Comparison of ENCODE assay signal across 11 cellular contexts in genomic region chrX:39984191-39984956, GRCh38.
A peak's percentile ranks its signal among the peaks of the same experiment; 100 is the strongest.
DNase-seq lines count a peak whose midpoint lies in the region; ATAC-seq and TF ChIP-seq lines count a peak whose summit lies in the region.
"Had no signal": no experiment of that assay in that cellular context is flagged by ENCODE, and none has a peak within 500 bp of the region (broad histone marks: within the 10 kb centered on the region; RNA-seq: fewer than 3 reads in every experiment).

No MANE protein-coding gene starts in this region.

- no peak for TF ChIP-seq CTCF in heart left ventricle (IDR thresholded peaks at IDR 0.05)
- TF ChIP-seq CTCF in right atrium auricular region (IDR thresholded peaks at IDR 0.05), result no peak
- TF ChIP-seq CTCF in WERI-Rb-1 (IDR thresholded peaks at IDR 0.05; ENCODE audit: low read depth, low read length), result no peak

- H3K27me3 ChIP-seq in heart left ventricle (peaks cover 0 to 14% (median 0%) of the 10 kb centered on the region in 9 donors), right atrium auricular region (no peaks in the 10 kb centered on the region), WERI-Rb-1 (ENCODE audit: insufficient read depth, low read depth, severe bottlenecking) (peaks cover 6% of the 10 kb centered on the region)

- ATAC-seq in heart left ventricle (peak in 3 of 4 donors; percentile 10 to 67 (median 26)), left ventricle myocardium superior (peak; percentile 87), GM18861 (IDR thresholded peaks at IDR 0.05; ENCODE audit: unreplicated experiment) (no peak)
- ATAC-seq: stimulated activated naive CD8-positive, alpha-beta T cell treated with anti-CD3 and anti-CD28 coated beads, Interleukin-15, Interleukin-2, amounts not matched to agents 100 U/mL and 50 U/mL, for 24 hours had no signal

- no peak for TF ChIP-seq POLR2A in heart left ventricle (IDR thresholded peaks at IDR 0.05)

- H3K27ac ChIP-seq in heart left ventricle, result no peak overlapping the region
- no peak overlapping the region for H3K27ac ChIP-seq in right atrium auricular region
- H3K27ac ChIP-seq in WERI-Rb-1, result peak overlapping the region; percentile 52

- DNase-seq in heart left ventricle (peak in 1 of 5 donors; percentile 51), right atrium auricular region (ENCODE audit: low spot score) (no peak), WERI-Rb-1 (peak; percentile 49), left ventricle myocardium superior (no peak), NCI-H345 treated with DMSO at 0.1 percent for 48 hours (lab: John Stamatoyannopoulos, UW; ENCODE audit: unreplicated experiment) (no peak), NCI-H146 treated with DMSO at 0.1 percent for 48 hours (lab: John Stamatoyannopoulos, UW; ENCODE audit: unreplicated experiment) (no peak), NOMO-1 treated with dmso at 0.1 percent for 144 hours (lab: John Stamatoyannopoulos, UW; ENCODE audit: unreplicated experiment) (no peak)
- DNase-seq: activated effector memory CD4-positive, alpha-beta T cell treated with anti-CD3 and anti-CD28 coated beads, Interleukin-2, amount 50 U/mL, for 16 hours; stimulated activated naive CD8-positive, alpha-beta T cell treated with anti-CD3 and anti-CD28 coated beads, Interleukin-15, Interleukin-2, amounts not matched to agents 100 U/mL and 50 U/mL, for 24 hours had no signal

- intact Hi-C loops in heart left ventricle (cut with DNase I), result no loop called here
- intact Hi-C loops in left ventricle myocardium superior (cut with micrococcal nuclease), result no loop called here

- H3K36me3 ChIP-seq in heart left ventricle, result no peaks in the 10 kb centered on the region
- H3K36me3 ChIP-seq in right atrium auricular region, result no peaks in the 10 kb centered on the region
- H3K36me3 ChIP-seq in WERI-Rb-1, result no peaks in the 10 kb centered on the region

- H3K4me3 ChIP-seq in heart left ventricle (no peak overlapping the region), right atrium auricular region (no peak overlapping the region), WERI-Rb-1 (ENCODE audit: low read depth, low read length) (no peak overlapping the region)
- H3K4me3 ChIP-seq: lung had no signal

- peaks cover 0 to 4% (median 0%) of the 10 kb centered on the region in 12 donors for H3K4me1 ChIP-seq in heart left ventricle
- H3K4me1 ChIP-seq in right atrium auricular region, result peaks cover 0 to 8% of the 10 kb centered on the region in 2 donors

- WGBS in heart left ventricle, 4 donors, result 66 to 80% (median 73%) methylated on average over 13 to 14 of the region's 14 CpGs

- H3K9me3 ChIP-seq in heart left ventricle (no peaks in the 10 kb centered on the region), right atrium auricular region (no peaks in the 10 kb centered on the region), WERI-Rb-1 (ENCODE audit: severe bottlenecking) (no peaks in the 10 kb centered on the region)
